9 cellular contexts compared by ENCODE assay signal in the genomic region with DNA sequence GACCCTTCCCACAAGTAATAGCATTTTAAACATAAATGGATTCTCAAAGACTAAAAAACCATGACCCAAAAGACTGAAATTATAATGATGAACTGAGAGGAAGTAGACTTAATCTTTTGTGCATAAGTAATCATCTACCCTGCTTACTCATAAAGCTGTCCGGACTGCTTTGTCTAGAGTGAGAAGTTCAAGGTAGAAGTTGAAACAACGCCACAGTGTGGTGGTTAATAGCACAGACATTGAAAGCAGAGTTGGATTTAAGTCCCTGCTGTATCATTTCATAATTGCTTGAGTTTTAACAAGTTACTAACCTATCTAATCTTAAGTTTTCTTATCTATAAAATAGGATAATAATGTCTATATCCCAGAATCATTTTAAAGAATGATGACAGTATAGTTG.
A peak's percentile ranks its signal among the peaks of the same experiment; 100 is the strongest.
DNase-seq lines count a peak whose midpoint lies in the region; ATAC-seq, FAIRE-seq and TF ChIP-seq lines count a peak whose summit lies in the region.
"Had no signal": no experiment of that assay in that cellular context is flagged by ENCODE, and none has a peak within 500 bp of the region (broad histone marks: within the 10 kb centered on the region; RNA-seq: fewer than 3 reads in every experiment).

No MANE protein-coding gene starts in this region.

- DNase-seq in NCI-H748 (lab: John Stamatoyannopoulos, UW; ENCODE audit: unreplicated experiment) (peak; percentile 1), NCI-H748 treated with DMSO at 0.1 percent for 48 hours (lab: John Stamatoyannopoulos, UW) (no peak), NCI-H1092 (lab: John Stamatoyannopoulos, UW) (peak; percentile 27), bronchial epithelial cell (ENCODE audit: low read depth) (peak; percentile 74), renal cortical epithelial cell (ENCODE audit: low read depth) (peak; percentile 36)

- H3K4me3 ChIP-seq in bronchial epithelial cell (ENCODE audit: low read depth, low read length), result no peak overlapping the region
- H3K4me3 ChIP-seq: BLaER1 had no signal

- no peaks in the 10 kb centered on the region for H3K27me3 ChIP-seq in bronchial epithelial cell (ENCODE audit: control insufficient read depth, insufficient read depth, low read length)
- H3K27me3 ChIP-seq: BLaER1 had no signal

- ATAC-seq in HG03159 (IDR thresholded peaks at IDR 0.05; ENCODE audit: unreplicated experiment) (no peak), GM21381 (IDR thresholded peaks at IDR 0.05; ENCODE audit: unreplicated experiment) (no peak), GM18870 (IDR thresholded peaks at IDR 0.05; ENCODE audit: unreplicated experiment) (no peak)

- H3K36me3 ChIP-seq in bronchial epithelial cell (ENCODE audit: control insufficient read depth, insufficient read depth, low read length), result no peaks in the 10 kb centered on the region
- H3K36me3 ChIP-seq: BLaER1 had no signal

- peak; percentile 31 for TF ChIP-seq CTCF in bronchial epithelial cell (IDR thresholded peaks at IDR 0.05; ENCODE audit: insufficient read depth, low read length, severe bottlenecking)

- FAIRE-seq in bronchial epithelial cell (lab: Jason Lieb, UNC), result no peak
